In genomic region chr2:11571170-11571569, GRCh38 we compare ENCODE assay signal across 24 cellular contexts. TPM values are rescaled to one million over a fixed set of nuclear protein-coding genes. Genes with fewer than 3 reads are reported as not detected.
DNase-seq lines count a peak whose midpoint lies in the region; ATAC-seq and TF ChIP-seq lines count a peak whose summit lies in the region.
"Had no signal": no experiment of that assay in that cellular context is flagged by ENCODE, and none has a peak within 500 bp of the region (broad histone marks: within the 10 kb centered on the region; RNA-seq: fewer than 3 reads in every experiment).

No MANE protein-coding gene starts in this region.

- peaks cover 0 to 18% (median 0%) of the 10 kb centered on the region in 4 donors for H3K4me1 ChIP-seq in sigmoid colon
- H3K4me1 ChIP-seq in effector memory CD4-positive, alpha-beta T cell (ENCODE audit: control insufficient read depth, insufficient read depth, low read length, poor library complexity, severe bottlenecking), result no peaks in the 10 kb centered on the region
- H3K4me1 ChIP-seq: esophagus squamous epithelium had no signal

- no peak overlapping the region for H3K4me3 ChIP-seq in sigmoid colon
- H3K4me3 ChIP-seq in effector memory CD4-positive, alpha-beta T cell (ENCODE audit: insufficient read depth, low read depth, low read length, poor library complexity, severe bottlenecking), result no peak overlapping the region
- H3K4me3 ChIP-seq: esophagus squamous epithelium, PC-9, SJCRH30 had no signal

- no peaks in the 10 kb centered on the region for H3K9me3 Mint-ChIP-seq in mesothelial cell of epicardium
- H3K9me3 Mint-ChIP-seq: CD4-positive, alpha-beta T cell; H9; natural killer cell treated with Interleukin-12 subunit alpha and Interleukin-12 subunit beta and Interleukin-15 and Interleukin-18, amount 100 ng/mL, for 72 hours; stimulated activated effector memory CD8-positive, alpha-beta T cell treated with anti-CD3 and anti-CD28 coated beads, Interleukin-12 subunit alpha, Interleukin-12 subunit beta, amount 100 ng/mL, for 72 hours had no signal

- no peak overlapping the region for H3K4me3 Mint-ChIP-seq in mesothelial cell of epicardium
- H3K4me3 Mint-ChIP-seq: CD4-positive, alpha-beta T cell; H9; natural killer cell treated with Interleukin-12 subunit alpha and Interleukin-12 subunit beta and Interleukin-15 and Interleukin-18, amount 100 ng/mL, for 72 hours; stimulated activated effector memory CD8-positive, alpha-beta T cell treated with anti-CD3 and anti-CD28 coated beads, Interleukin-12 subunit alpha, Interleukin-12 subunit beta, amount 100 ng/mL, for 72 hours had no signal

- H3K27ac Mint-ChIP-seq in mesothelial cell of epicardium, result no peak overlapping the region
- H3K27ac Mint-ChIP-seq: CD4-positive, alpha-beta T cell; H9; natural killer cell treated with Interleukin-12 subunit alpha and Interleukin-12 subunit beta and Interleukin-15 and Interleukin-18, amount 100 ng/mL, for 72 hours; stimulated activated effector memory CD8-positive, alpha-beta T cell treated with anti-CD3 and anti-CD28 coated beads, Interleukin-12 subunit alpha, Interleukin-12 subunit beta, amount 100 ng/mL, for 72 hours had no signal

- WGBS in sigmoid colon, 2 donors, result 33 to 65% methylated on average over 7 of the region's 7 CpGs

- intact Hi-C loops in left colon (cut with DNase I, micrococcal nuclease), result no loop called here
- intact Hi-C loops in sigmoid colon (cut with DNase I), result no loop called here

- TF ChIP-seq CTCF in sigmoid colon (IDR thresholded peaks at IDR 0.05) (no peak), mesothelial cell of epicardium (IDR thresholded peaks at IDR 0.05; ENCODE audit: unreplicated experiment) (no peak)

- no peaks in the 10 kb centered on the region for H3K27me3 Mint-ChIP-seq in mesothelial cell of epicardium (ENCODE audit: low read depth)

- H3K9me3 ChIP-seq in sigmoid colon, result no peaks in the 10 kb centered on the region
- no peaks in the 10 kb centered on the region for H3K9me3 ChIP-seq in effector memory CD4-positive, alpha-beta T cell (ENCODE audit: control insufficient read depth, low read length)
- H3K9me3 ChIP-seq: esophagus squamous epithelium, SJCRH30 had no signal

- no peaks in the 10 kb centered on the region for H3K36me3 Mint-ChIP-seq in mesothelial cell of epicardium
- H3K36me3 Mint-ChIP-seq: natural killer cell treated with Interleukin-12 subunit alpha and Interleukin-12 subunit beta and Interleukin-15 and Interleukin-18, amount 100 ng/mL, for 72 hours; stimulated activated effector memory CD8-positive, alpha-beta T cell treated with anti-CD3 and anti-CD28 coated beads, Interleukin-12 subunit alpha, Interleukin-12 subunit beta, amount 100 ng/mL, for 72 hours had no signal

- H3K27ac ChIP-seq in angular gyrus (ENCODE audit: low read depth, low read length) (peak overlapping the region; percentile 32), sigmoid colon (no peak overlapping the region)
- no peak overlapping the region for H3K27ac ChIP-seq in effector memory CD4-positive, alpha-beta T cell (ENCODE audit: insufficient read depth, low read length, poor library complexity, severe bottlenecking)
- H3K27ac ChIP-seq: esophagus squamous epithelium, PC-9, SJCRH30 had no signal

- DNase-seq in NCI-H2081 (lab: John Stamatoyannopoulos, UW), result peak; percentile 9 to 66
- peak in 1 of 2 donors; percentile 27 for DNase-seq in left colon
- DNase-seq in sigmoid colon, result peak; percentile 66
- DNase-seq in effector memory CD4-positive, alpha-beta T cell, result no peak
- DNase-seq in mesothelial cell of epicardium (ENCODE audit: low spot score in 2 of 2, unreplicated experiment in 2 of 2), result no peak
- no peak for DNase-seq in NCI-H146 (lab: John Stamatoyannopoulos, UW)
- DNase-seq: activated CD4-positive, alpha-beta T cell treated with anti-CD3 and anti-CD28 coated beads for 4 hours; activated naive CD4-positive, alpha-beta T cell treated with anti-CD3 and anti-CD28 coated beads, Interleukin-2, amount 50 U/mL, for 16 hours; activated T-cell treated with anti-CD3 and anti-CD28 coated beads, Interleukin-2, amount 50 U/mL, for 48 hours; CD4-positive, alpha-beta T cell; central memory CD4-positive, alpha-beta T cell; esophagus squamous epithelium; H9; KBM-7; NCI-H1436; NCI-H2227 treated with DMSO at 0.1 percent for 48 hours; PC-9; SJCRH30; stimulated activated CD4-positive, alpha-beta T cell treated with anti-CD3 and anti-CD28 coated beads, Interleukin-1b, Interleukin-23, amount 100 ng/mL, for 48 hours; T-helper 1 cell had no signal

- no peak for TF ChIP-seq POLR2A in sigmoid colon (IDR thresholded peaks at IDR 0.05)

- peaks cover 3% of the 10 kb centered on the region for H3K4me1 Mint-ChIP-seq in mesothelial cell of epicardium
- H3K4me1 Mint-ChIP-seq: stimulated activated effector memory CD8-positive, alpha-beta T cell treated with anti-CD3 and anti-CD28 coated beads, Interleukin-12 subunit alpha, Interleukin-12 subunit beta, amount 100 ng/mL, for 72 hours had no signal

- H3K36me3 ChIP-seq in sigmoid colon, result no peaks in the 10 kb centered on the region
- H3K36me3 ChIP-seq in effector memory CD4-positive, alpha-beta T cell (ENCODE audit: control insufficient read depth, insufficient read depth, low read length), result no peaks in the 10 kb centered on the region
- H3K36me3 ChIP-seq: esophagus squamous epithelium, SJCRH30 had no signal

- no peak for TF ChIP-seq EP300 in sigmoid colon (IDR thresholded peaks at IDR 0.05)

- H3K27me3 ChIP-seq in sigmoid colon, result no peaks in the 10 kb centered on the region
- no peaks in the 10 kb centered on the region for H3K27me3 ChIP-seq in effector memory CD4-positive, alpha-beta T cell (replicated peaks; ENCODE audit: control insufficient read depth, insufficient read depth, low read length, poor library complexity, severe bottlenecking)

- ATAC-seq in left colon (peak; percentile 38), GM18498 (IDR thresholded peaks at IDR 0.05; ENCODE audit: unreplicated experiment) (no peak)
- ATAC-seq: natural killer cell treated with Interleukin-12 subunit alpha and Interleukin-12 subunit beta and Interleukin-15 and Interleukin-18, amount 100 ng/mL, for 72 hours; stimulated activated effector memory CD8-positive, alpha-beta T cell treated with anti-CD3 and anti-CD28 coated beads, Interleukin-12 subunit alpha, Interleukin-12 subunit beta, amount 100 ng/mL, for 72 hours had no signal

RNA-seq across cellular contexts. Expression of gene GREB1, which starts 37.3 kb away (rescaled TPM):
- total RNA-seq in left colon, result 1 to 10 TPM in 1 of 2 donors, under 1 TPM in 1; 0.85 to 2.0 TPM
- 1 to 10 TPM in 3 of 4 donors, under 1 TPM in 1; 0.71 to 2.5 (median 1.6) TPM for total RNA-seq in sigmoid colon
- polyA plus RNA-seq in sigmoid colon, result under 1 TPM in 2 of 3 donors, not detected in 1; 0.28 to 0.46 TPM
- total RNA-seq in mesothelial cell of epicardium, result 22.9 to 26.6 TPM (median 26.6 TPM) in 3 replicates

Comparison
In these comparisons a context has a peak if more than half of its experiments do, and no peak if none do; other contexts are left out.
1. DNase-seq: peak in NCI-H2081 (2 of 2) and sigmoid colon (single experiment); none in effector memory CD4-positive, alpha-beta T cell (0 of 3), mesothelial cell of epicardium (0 of 2) and NCI-H146 (single experiment).